19 cellular contexts compared by ENCODE assay signal in the genomic region with DNA sequence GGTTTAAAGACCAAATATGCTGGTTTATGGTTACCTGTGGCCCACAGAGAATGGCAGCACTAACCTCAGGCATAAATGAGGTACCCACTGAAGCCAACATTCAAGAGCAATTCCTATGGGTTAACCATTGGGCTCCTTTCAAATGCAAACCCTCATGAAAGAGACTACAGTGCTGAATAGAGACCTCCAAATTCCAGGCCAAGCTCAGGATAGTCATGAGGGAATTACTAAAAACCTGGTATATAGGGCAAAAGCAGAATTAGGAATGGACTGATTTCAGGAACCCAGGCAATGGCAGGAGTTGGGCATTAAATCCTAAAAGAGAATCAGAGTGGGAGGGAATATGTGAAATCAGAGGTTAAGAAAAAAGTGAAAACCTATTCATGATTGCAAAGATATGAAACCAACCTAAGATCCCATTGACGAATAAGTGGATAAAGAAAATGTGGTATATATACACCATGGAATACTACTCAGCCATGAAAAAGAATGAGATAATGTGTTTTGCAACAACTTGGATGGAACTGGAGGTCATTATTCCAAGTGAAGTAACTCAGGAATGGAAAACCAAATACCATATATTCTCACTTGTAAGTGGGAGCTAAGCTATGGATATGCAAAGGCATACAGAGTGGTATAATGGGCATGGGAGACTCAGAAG. TPM values are rescaled to one million over a fixed set of nuclear protein-coding genes. Genes with fewer than 3 reads are reported as not detected.
DNase-seq lines count a peak whose midpoint lies in the region; ATAC-seq lines count a peak whose summit lies in the region.
"Had no signal": no experiment of that assay in that cellular context is flagged by ENCODE, and none has a peak within 500 bp of the region (broad histone marks: within the 10 kb centered on the region; RNA-seq: fewer than 3 reads in every experiment).

No MANE protein-coding gene starts in this region.

- H3K4me1 Mint-ChIP-seq in activated naive CD4-positive, alpha-beta T cell treated with anti-CD3 and anti-CD28 coated beads, Interleukin-2, amount 50 U/mL, for 24 hours: peaks cover 64% of the 10 kb centered on the region
- H3K4me1 Mint-ChIP-seq in T-cell: peaks cover 49 to 65% (median 54%) of the 10 kb centered on the region in 3 donors
- peaks cover 89% of the 10 kb centered on the region for H3K4me1 Mint-ChIP-seq in dendritic cell treated with granulocyte-macrophage colony-stimulating factor and Interleukin-4, amounts not matched to agents 40 ng/mL and 50 ng/mL, for 4 days (ENCODE audit: low read depth)

- H3K27me3 Mint-ChIP-seq in activated naive CD4-positive, alpha-beta T cell treated with anti-CD3 and anti-CD28 coated beads, Interleukin-2, amount 50 U/mL, for 24 hours: no peaks in the 10 kb centered on the region
- no peaks in the 10 kb centered on the region for H3K27me3 Mint-ChIP-seq in T-cell
- H3K27me3 Mint-ChIP-seq in dendritic cell treated with granulocyte-macrophage colony-stimulating factor and Interleukin-4, amounts not matched to agents 40 ng/mL and 50 ng/mL, for 4 days: no peaks in the 10 kb centered on the region
- H3K27me3 Mint-ChIP-seq: B cell; CD4-positive, alpha-beta memory T cell had no signal

- H3K9me3 Mint-ChIP-seq in activated naive CD4-positive, alpha-beta T cell treated with anti-CD3 and anti-CD28 coated beads, Interleukin-2, amount 50 U/mL, for 24 hours: no peaks in the 10 kb centered on the region
- peaks cover 0 to 8% (median 6%) of the 10 kb centered on the region in 3 donors for H3K9me3 Mint-ChIP-seq in T-cell
- H3K9me3 Mint-ChIP-seq in dendritic cell treated with granulocyte-macrophage colony-stimulating factor and Interleukin-4, amounts not matched to agents 40 ng/mL and 50 ng/mL, for 4 days: peaks cover 5% of the 10 kb centered on the region

- DNase-seq in activated naive CD4-positive, alpha-beta T cell (lab: John Stamatoyannopoulos, UW): no peak
- DNase-seq in T-cell (no peak), NCI-H1436 (lab: John Stamatoyannopoulos, UW) (no peak), NOMO-1 treated with dmso at 0.1 percent for 144 hours (lab: John Stamatoyannopoulos, UW; ENCODE audit: unreplicated experiment) (no peak)
- DNase-seq: ACHN; C1 segment of cervical spinal cord; CD4-positive, alpha-beta memory T cell; COR-L47; DMS153; DMS79 treated with DMSO at 0.1 percent for 48 hours; EL; GDM1 had no signal

- POLR2A ChIA-PET in T-cell (lab: Charles Lee): no interaction called here

- H3K27ac Mint-ChIP-seq in activated naive CD4-positive, alpha-beta T cell treated with anti-CD3 and anti-CD28 coated beads, Interleukin-2, amount 50 U/mL, for 24 hours: peak overlapping the region; percentile 56
- H3K27ac Mint-ChIP-seq in T-cell: peak overlapping the region; percentile 40 to 58
- peak overlapping the region; percentile 92 for H3K27ac Mint-ChIP-seq in dendritic cell treated with granulocyte-macrophage colony-stimulating factor and Interleukin-4, amounts not matched to agents 40 ng/mL and 50 ng/mL, for 4 days
- H3K27ac Mint-ChIP-seq: B cell had no signal

- intact Hi-C loops in dendritic cell treated with granulocyte-macrophage colony-stimulating factor and Interleukin-4, amounts not matched to agents 40 ng/mL and 50 ng/mL, for 4 days (cut with micrococcal nuclease): no loop called here

- CTCF ChIA-PET in T-cell (lab: Charles Lee): no interaction called here

- no peak for ATAC-seq in T-cell (replicated peaks in 1 of 4)
- no peak for ATAC-seq in HG03354 (IDR thresholded peaks at IDR 0.05; ENCODE audit: poor library complexity, severe bottlenecking, unreplicated experiment)
- ATAC-seq in GM18909 (IDR thresholded peaks at IDR 0.05; ENCODE audit: poor library complexity, unreplicated experiment): no peak
- ATAC-seq: HCT116, HepG2 had no signal

- H3K36me3 Mint-ChIP-seq in activated naive CD4-positive, alpha-beta T cell treated with anti-CD3 and anti-CD28 coated beads, Interleukin-2, amount 50 U/mL, for 24 hours: peaks cover 8% of the 10 kb centered on the region
- peaks cover 7% of the 10 kb centered on the region for H3K36me3 Mint-ChIP-seq in T-cell
- peaks cover 100% of the 10 kb centered on the region for H3K36me3 Mint-ChIP-seq in dendritic cell treated with granulocyte-macrophage colony-stimulating factor and Interleukin-4, amounts not matched to agents 40 ng/mL and 50 ng/mL, for 4 days (ENCODE audit: low read depth)

- H3K4me3 Mint-ChIP-seq in activated naive CD4-positive, alpha-beta T cell treated with anti-CD3 and anti-CD28 coated beads, Interleukin-2, amount 50 U/mL, for 24 hours: no peak overlapping the region
- H3K4me3 Mint-ChIP-seq in T-cell: no peak overlapping the region
- no peak overlapping the region for H3K4me3 Mint-ChIP-seq in dendritic cell treated with granulocyte-macrophage colony-stimulating factor and Interleukin-4, amounts not matched to agents 40 ng/mL and 50 ng/mL, for 4 days
- H3K4me3 Mint-ChIP-seq: B cell; CD4-positive, alpha-beta memory T cell had no signal

RNA-seq across cellular contexts. Expression of gene PDCD1LG2, which starts 51.6 kb away (rescaled TPM):
- under 1 TPM; 0.14 to 0.76 (median 0.40) TPM for total RNA-seq in T-cell
- total RNA-seq: HepG2 had no signal
